In the genomic region with DNA sequence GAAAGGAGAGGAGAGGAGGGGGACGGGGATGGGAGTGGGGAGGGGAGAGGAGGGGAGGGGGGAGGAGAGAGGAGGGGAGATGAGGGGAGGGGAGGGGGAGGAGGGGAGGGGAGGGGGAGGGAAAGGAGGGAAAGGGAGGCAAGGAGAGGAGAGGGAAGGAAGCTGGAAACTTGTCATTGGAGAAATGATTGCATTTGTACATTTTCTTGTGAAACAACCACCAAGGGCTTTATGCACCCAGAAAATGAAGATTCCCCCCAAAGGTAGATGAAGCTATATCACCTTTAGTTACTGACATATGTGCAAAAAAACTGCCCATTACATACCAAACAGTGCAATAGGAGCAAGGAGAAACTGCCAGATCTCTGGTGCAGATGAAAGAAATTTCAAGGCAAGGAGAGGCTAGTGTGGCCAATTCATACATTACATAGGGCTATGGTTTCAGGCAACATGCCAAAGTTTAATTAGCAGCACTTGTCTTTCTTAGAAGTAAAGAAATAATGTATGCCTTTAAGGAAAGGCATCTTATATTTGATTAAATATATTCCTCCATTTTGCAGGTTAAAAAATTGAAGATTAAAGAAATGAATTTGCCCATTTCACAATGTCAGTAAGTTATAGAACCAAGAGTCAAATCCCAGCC, we compare ENCODE assay signal across 25 cellular contexts.
A peak's percentile ranks its signal among the peaks of the same experiment; 100 is the strongest.
DNase-seq lines count a peak whose midpoint lies in the region; ATAC-seq and TF ChIP-seq lines count a peak whose summit lies in the region.
"Had no signal": no experiment of that assay in that cellular context is flagged by ENCODE, and none has a peak within 500 bp of the region (broad histone marks: within the 10 kb centered on the region; RNA-seq: fewer than 3 reads in every experiment).

No MANE protein-coding gene starts in this region.

- ATAC-seq in HG02938 (IDR thresholded peaks at IDR 0.05; ENCODE audit: unreplicated experiment) = no peak
- ATAC-seq: activated CD4-positive, alpha-beta T cell treated with anti-CD3 and anti-CD28 coated beads for 36 hours; activated naive CD8-positive, alpha-beta T cell treated with anti-CD3 and anti-CD28 coated beads, Interleukin-2, amount 50 U/mL, for 24 hours; GM12878; HCT116; sciatic nerve; stimulated activated naive B cell treated with anti-CD40 and anti-IgM and Interleukin-4, amounts not matched to agents 10 μg/mL and 1 μg/mL and 100 μg/mL, for 72 hours had no signal

- H3K36me3 ChIP-seq in HEK293 (ENCODE audit: control insufficient read depth in 2 of 2, insufficient read depth in 1 of 2, low read length in 2 of 2) = no peaks in the 10 kb centered on the region
- H3K36me3 ChIP-seq: BLaER1 treated with 17β-estradiol and CSF1 and Interleukin-3, amounts not matched to agents 10 nM and 100 nM; left ventricle myocardium inferior had no signal

- POLR2A ChIA-PET in HEK293 (lab: Yijun Ruan, JAX) = no interaction called here

- no peak overlapping the region for H3K4me3 ChIP-seq in HEK293 (ENCODE audit: low read depth, low read length)
- H3K4me3 ChIP-seq: BLaER1 treated with 17β-estradiol and CSF1 and Interleukin-3, amounts not matched to agents 10 nM and 100 nM; dorsolateral prefrontal cortex; GM12878; left ventricle myocardium inferior had no signal

- no peaks in the 10 kb centered on the region for H3K9me3 ChIP-seq in HEK293 (ENCODE audit: control insufficient read depth, insufficient read depth, low read depth, low read length)
- H3K9me3 ChIP-seq: BLaER1 treated with 17β-estradiol and CSF1 and Interleukin-3, amounts not matched to agents 10 nM and 100 nM; left ventricle myocardium inferior had no signal

- peak; percentile 18 for DNase-seq in NCI-H345 (lab: John Stamatoyannopoulos, UW)
- no peak for DNase-seq in NCI-H345 treated with DMSO at 0.1 percent for 48 hours (lab: John Stamatoyannopoulos, UW; ENCODE audit: unreplicated experiment)
- peak; percentile 18 for DNase-seq in NCI-H748 treated with DMSO at 0.1 percent for 48 hours (lab: John Stamatoyannopoulos, UW)
- peak; percentile 11 for DNase-seq in foreskin melanocyte
- no peak for DNase-seq in GM20000 (ENCODE audit: low spot score)
- no peak for DNase-seq in NCI-H2196 treated with DMSO at 0.1 percent for 48 hours (lab: John Stamatoyannopoulos, UW; ENCODE audit: unreplicated experiment)
- DNase-seq: activated CD4-positive, alpha-beta T cell treated with anti-CD3 and anti-CD28 coated beads for 36 hours; activated gamma-delta T cell; activated naive CD8-positive, alpha-beta T cell treated with anti-CD3 and anti-CD28 coated beads, Interleukin-2, amount 50 U/mL, for 24 hours; activated T-cell treated with anti-CD3 and anti-CD28 coated beads, Interleukin-2, amount 50 U/mL, for 24 hours; dorsolateral prefrontal cortex; Karpas-422; left ventricle myocardium inferior; mesendoderm; naive B cell; NCI-H2107; NCI-H82; stimulated activated CD4-positive, alpha-beta T cell treated with anti-CD3 and anti-CD28 coated beads, Interleukin-4, amount 100 ng/mL, for 4 hours; stimulated activated naive B cell treated with anti-CD40 and anti-IgM and Interleukin-4, amounts not matched to agents 10 μg/mL and 1 μg/mL and 100 μg/mL, for 72 hours had no signal

- H3K27ac ChIP-seq in HEK293 (ENCODE audit: extremely low read depth, low read depth, low read length) = no peak overlapping the region
- H3K27ac ChIP-seq: BLaER1 treated with 17β-estradiol and CSF1 and Interleukin-3, amounts not matched to agents 10 nM and 100 nM; dorsolateral prefrontal cortex; left ventricle myocardium inferior had no signal

- CTCF ChIA-PET in HEK293 (lab: Yijun Ruan, JAX) = interaction anchor here (0.7 to 1.8 kb wide), 3 partner anchors 16 to 181 kb away, joined by 3 to 4 read pairs (median 3); no protein-coding TSS in a partner anchor

- TF ChIP-seq CTCF in HEK293 (tag by site-specific recombination; IDR thresholded peaks at IDR 0.05) (no peak), GM20000 (IDR thresholded peaks at IDR 0.05; ENCODE audit: extremely low read depth, missing control alignments) (no peak)

- no peaks in the 10 kb centered on the region for H3K4me1 ChIP-seq in HEK293 (ENCODE audit: control insufficient read depth, insufficient read depth, low read length)

TF ChIP-seq in HEK293, 187 proteins besides CTCF, POLR2A, EP300 and RAD21:
- no peak for TF ChIP-seq ZNF548 (tag by site-specific recombination; IDR thresholded peaks at IDR 0.05)
- TF ChIP-seq GLIS2 (tag by site-specific recombination; IDR thresholded peaks at IDR 0.05) = no peak
- TF ChIP-seq, protein P1, sequence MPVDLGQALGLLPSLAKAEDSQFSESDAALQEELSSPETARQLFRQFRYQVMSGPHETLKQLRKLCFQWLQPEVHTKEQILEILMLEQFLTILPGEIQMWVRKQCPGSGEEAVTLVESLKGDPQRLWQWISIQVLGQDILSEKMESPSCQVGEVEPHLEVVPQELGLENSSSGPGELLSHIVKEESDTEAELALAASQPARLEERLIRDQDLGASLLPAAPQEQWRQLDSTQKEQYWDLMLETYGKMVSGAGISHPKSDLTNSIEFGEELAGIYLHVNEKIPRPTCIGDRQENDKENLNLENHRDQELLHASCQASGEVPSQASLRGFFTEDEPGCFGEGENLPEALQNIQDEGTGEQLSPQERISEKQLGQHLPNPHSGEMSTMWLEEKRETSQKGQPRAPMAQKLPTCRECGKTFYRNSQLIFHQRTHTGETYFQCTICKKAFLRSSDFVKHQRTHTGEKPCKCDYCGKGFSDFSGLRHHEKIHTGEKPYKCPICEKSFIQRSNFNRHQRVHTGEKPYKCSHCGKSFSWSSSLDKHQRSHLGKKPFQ (tag by site-specific recombination; IDR thresholded peaks at IDR 0.05) = no peak
- TF ChIP-seq ZBTB17 (tag by site-specific recombination; IDR thresholded peaks at IDR 0.05) = no peak
- TF ChIP-seq PRDM1 (tag by site-specific recombination; IDR thresholded peaks at IDR 0.05) = 0 out of 2 replicates have a peak, but pooled peaks have one; percentile 42
- TF ChIP-seq KLF10 (tag by site-specific recombination; IDR thresholded peaks at IDR 0.05) = no peak
- TF ChIP-seq ZNF658 (tag by site-specific recombination; IDR thresholded peaks at IDR 0.05) = no peak
- TF ChIP-seq ZNF791 (tag by site-specific recombination; IDR thresholded peaks at IDR 0.05) = no peak
- TF ChIP-seq ZNF335 (tag by site-specific recombination; conservative IDR thresholded peaks at IDR 0.05) = no peak
- TF ChIP-seq ZNF843 (tag by site-specific recombination; IDR thresholded peaks at IDR 0.05) = no peak
- TF ChIP-seq, protein P2, sequence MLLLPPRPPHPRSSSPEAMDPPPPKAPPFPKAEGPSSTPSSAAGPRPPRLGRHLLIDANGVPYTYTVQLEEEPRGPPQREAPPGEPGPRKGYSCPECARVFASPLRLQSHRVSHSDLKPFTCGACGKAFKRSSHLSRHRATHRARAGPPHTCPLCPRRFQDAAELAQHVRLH (tag by site-specific recombination; IDR thresholded peaks at IDR 0.05) = no peak
- TF ChIP-seq ZNF544 (tag by site-specific recombination; IDR thresholded peaks at IDR 0.05) = no peak
- TF ChIP-seq, protein P3, sequence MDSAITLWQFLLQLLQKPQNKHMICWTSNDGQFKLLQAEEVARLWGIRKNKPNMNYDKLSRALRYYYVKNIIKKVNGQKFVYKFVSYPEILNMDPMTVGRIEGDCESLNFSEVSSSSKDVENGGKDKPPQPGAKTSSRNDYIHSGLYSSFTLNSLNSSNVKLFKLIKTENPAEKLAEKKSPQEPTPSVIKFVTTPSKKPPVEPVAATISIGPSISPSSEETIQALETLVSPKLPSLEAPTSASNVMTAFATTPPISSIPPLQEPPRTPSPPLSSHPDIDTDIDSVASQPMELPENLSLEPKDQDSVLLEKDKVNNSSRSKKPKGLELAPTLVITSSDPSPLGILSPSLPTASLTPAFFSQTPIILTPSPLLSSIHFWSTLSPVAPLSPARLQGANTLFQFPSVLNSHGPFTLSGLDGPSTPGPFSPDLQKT (IDR thresholded peaks at IDR 0.05; ENCODE audit: borderline replicate concordance, low read depth, low read length) = no peak
- TF ChIP-seq, protein P4, sequence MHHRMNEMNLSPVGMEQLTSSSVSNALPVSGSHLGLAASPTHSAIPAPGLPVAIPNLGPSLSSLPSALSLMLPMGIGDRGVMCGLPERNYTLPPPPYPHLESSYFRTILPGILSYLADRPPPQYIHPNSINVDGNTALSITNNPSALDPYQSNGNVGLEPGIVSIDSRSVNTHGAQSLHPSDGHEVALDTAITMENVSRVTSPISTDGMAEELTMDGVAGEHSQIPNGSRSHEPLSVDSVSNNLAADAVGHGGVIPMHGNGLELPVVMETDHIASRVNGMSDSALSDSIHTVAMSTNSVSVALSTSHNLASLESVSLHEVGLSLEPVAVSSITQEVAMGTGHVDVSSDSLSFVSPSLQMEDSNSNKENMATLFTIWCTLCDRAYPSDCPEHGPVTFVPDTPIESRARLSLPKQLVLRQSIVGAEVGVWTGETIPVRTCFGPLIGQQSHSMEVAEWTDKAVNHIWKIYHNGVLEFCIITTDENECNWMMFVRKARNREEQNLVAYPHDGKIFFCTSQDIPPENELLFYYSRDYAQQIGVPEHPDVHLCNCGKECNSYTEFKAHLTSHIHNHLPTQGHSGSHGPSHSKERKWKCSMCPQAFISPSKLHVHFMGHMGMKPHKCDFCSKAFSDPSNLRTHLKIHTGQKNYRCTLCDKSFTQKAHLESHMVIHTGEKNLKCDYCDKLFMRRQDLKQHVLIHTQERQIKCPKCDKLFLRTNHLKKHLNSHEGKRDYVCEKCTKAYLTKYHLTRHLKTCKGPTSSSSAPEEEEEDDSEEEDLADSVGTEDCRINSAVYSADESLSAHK (tag by site-specific recombination; IDR thresholded peaks at IDR 0.05) = peak; percentile 58; the same call in 1 of the 2 replicates
TF ChIP-seq in HEK293: peak in this region for 2.

Comparison
In these comparisons a context has a peak if more than half of its experiments do, and no peak if none do; other contexts are left out.
1. DNase-seq: peak in NCI-H345 (single experiment), NCI-H748 treated with DMSO at 0.1 percent for 48 hours (single experiment) and foreskin melanocyte (single experiment); none in NCI-H345 treated with DMSO at 0.1 percent for 48 hours (single experiment), GM20000 (single experiment) and NCI-H2196 treated with DMSO at 0.1 percent for 48 hours (single experiment).